ENCODE assay signal across 1 cellular context in the genomic region with DNA sequence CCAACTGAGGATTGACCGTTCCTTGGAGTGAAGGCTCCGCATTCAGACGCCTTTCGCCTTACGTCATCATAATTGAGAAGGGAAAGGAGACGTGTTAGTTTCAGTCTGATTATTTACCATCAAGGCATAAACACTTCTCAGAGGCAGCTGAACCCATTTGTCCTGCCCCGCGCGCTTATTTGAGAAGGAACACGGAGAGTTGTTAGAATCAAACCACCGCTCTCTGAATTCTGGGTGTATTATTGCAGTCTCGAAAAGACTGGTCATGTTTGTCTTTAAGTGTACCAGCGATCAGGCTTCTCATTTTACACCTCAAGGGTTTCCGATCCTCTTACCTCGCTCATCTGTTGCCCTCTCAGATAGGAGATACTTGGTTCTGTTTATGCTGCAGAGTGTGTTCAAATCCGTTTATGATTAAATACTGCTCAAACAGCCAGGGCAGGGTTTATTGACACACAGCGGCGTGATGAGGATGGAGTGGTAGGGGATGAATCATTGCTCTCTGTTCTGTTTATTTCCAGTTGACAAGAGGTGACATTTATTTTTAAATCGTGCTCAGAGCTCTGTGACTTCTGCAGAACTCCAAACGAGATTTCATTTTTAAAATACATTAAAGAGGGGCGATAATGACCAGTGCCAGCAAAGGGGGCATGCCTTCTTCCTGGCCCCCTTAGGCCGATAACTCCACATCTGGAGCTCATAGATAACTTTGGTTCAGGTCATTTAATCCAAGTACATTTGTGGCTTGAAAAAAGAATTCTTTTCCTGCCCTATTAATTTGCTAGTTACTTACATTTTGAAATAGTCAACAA.
TF ChIP-seq lines count a peak whose summit lies in the region.

No MANE protein-coding gene starts in this region.

TF ChIP-seq in K562, 482 proteins besides CTCF, POLR2A, EP300 and RAD21 (continued from another document and continues in another):
- TF ChIP-seq, protein P1, sequence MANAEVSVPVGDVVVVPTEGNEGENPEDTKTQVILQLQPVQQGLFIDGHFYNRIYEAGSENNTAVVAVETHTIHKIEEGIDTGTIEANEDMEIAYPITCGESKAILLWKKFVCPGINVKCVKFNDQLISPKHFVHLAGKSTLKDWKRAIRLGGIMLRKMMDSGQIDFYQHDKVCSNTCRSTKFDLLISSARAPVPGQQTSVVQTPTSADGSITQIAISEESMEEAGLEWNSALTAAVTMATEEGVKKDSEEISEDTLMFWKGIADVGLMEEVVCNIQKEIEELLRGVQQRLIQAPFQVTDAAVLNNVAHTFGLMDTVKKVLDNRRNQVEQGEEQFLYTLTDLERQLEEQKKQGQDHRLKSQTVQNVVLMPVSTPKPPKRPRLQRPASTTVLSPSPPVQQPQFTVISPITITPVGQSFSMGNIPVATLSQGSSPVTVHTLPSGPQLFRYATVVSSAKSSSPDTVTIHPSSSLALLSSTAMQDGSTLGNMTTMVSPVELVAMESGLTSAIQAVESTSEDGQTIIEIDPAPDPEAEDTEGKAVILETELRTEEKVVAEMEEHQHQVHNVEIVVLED (CRISPR knock-in tag; IDR thresholded peaks at IDR 0.05), result no peak
- TF ChIP-seq PCBP1 (IDR thresholded peaks at IDR 0.05; ENCODE audit: low read depth, low read length, poor library complexity, severe bottlenecking), result no peak
- TF ChIP-seq JUN (IDR thresholded peaks at IDR 0.05; ENCODE audit: borderline replicate concordance, low read depth, low read length), result peak; percentile 36; the same call in 1 of the 2 replicates
- no peak for TF ChIP-seq JUN (CRISPR knock-in tag; IDR thresholded peaks at IDR 0.05; ENCODE audit: borderline replicate concordance)
- TF ChIP-seq, protein P2, sequence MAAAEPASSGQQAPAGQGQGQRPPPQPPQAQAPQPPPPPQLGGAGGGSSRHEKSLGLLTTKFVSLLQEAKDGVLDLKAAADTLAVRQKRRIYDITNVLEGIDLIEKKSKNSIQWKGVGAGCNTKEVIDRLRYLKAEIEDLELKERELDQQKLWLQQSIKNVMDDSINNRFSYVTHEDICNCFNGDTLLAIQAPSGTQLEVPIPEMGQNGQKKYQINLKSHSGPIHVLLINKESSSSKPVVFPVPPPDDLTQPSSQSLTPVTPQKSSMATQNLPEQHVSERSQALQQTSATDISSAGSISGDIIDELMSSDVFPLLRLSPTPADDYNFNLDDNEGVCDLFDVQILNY (CRISPR knock-in tag; IDR thresholded peaks at IDR 0.05), result no peak
- no peak for TF ChIP-seq FOXJ3 (CRISPR knock-in tag; IDR thresholded peaks at IDR 0.05)
- TF ChIP-seq, protein P3, sequence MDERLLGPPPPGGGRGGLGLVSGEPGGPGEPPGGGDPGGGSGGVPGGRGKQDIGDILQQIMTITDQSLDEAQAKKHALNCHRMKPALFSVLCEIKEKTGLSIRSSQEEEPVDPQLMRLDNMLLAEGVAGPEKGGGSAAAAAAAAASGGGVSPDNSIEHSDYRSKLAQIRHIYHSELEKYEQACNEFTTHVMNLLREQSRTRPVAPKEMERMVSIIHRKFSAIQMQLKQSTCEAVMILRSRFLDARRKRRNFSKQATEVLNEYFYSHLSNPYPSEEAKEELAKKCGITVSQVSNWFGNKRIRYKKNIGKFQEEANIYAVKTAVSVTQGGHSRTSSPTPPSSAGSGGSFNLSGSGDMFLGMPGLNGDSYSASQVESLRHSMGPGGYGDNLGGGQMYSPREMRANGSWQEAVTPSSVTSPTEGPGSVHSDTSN (CRISPR knock-in tag; IDR thresholded peaks at IDR 0.05; ENCODE audit: low read depth), result no peak
- TF ChIP-seq, protein P3 (tag; conservative IDR thresholded peaks at IDR 0.05; ENCODE audit: low read depth), result no peak; the same call in 1 of the 2 replicates
- no peak for TF ChIP-seq BRD4 (IDR thresholded peaks at IDR 0.05)
- TF ChIP-seq MEIS2 (IDR thresholded peaks at IDR 0.05; ENCODE audit: partially characterized antibody), result peak; percentile 65
- no peak for TF ChIP-seq ZNF830 (CRISPR knock-in tag; IDR thresholded peaks at IDR 0.05)
- TF ChIP-seq CCNT2 (IDR thresholded peaks at IDR 0.05; ENCODE audit: borderline replicate concordance, extremely low read depth, insufficient read length, low read depth, low read length), result no peak
- TF ChIP-seq RBM14 (IDR thresholded peaks at IDR 0.05; ENCODE audit: borderline replicate concordance, insufficient read depth, low read depth, low read length), result no peak
- TF ChIP-seq, protein P4, sequence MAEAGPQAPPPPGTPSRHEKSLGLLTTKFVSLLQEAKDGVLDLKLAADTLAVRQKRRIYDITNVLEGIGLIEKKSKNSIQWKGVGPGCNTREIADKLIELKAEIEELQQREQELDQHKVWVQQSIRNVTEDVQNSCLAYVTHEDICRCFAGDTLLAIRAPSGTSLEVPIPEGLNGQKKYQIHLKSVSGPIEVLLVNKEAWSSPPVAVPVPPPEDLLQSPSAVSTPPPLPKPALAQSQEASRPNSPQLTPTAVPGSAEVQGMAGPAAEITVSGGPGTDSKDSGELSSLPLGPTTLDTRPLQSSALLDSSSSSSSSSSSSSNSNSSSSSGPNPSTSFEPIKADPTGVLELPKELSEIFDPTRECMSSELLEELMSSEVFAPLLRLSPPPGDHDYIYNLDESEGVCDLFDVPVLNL (CRISPR knock-in tag; IDR thresholded peaks at IDR 0.05; ENCODE audit: low read depth), result no peak
- no peak for TF ChIP-seq POLR2H (tag; IDR thresholded peaks at IDR 0.05; ENCODE audit: low read depth)
- TF ChIP-seq, protein P5, sequence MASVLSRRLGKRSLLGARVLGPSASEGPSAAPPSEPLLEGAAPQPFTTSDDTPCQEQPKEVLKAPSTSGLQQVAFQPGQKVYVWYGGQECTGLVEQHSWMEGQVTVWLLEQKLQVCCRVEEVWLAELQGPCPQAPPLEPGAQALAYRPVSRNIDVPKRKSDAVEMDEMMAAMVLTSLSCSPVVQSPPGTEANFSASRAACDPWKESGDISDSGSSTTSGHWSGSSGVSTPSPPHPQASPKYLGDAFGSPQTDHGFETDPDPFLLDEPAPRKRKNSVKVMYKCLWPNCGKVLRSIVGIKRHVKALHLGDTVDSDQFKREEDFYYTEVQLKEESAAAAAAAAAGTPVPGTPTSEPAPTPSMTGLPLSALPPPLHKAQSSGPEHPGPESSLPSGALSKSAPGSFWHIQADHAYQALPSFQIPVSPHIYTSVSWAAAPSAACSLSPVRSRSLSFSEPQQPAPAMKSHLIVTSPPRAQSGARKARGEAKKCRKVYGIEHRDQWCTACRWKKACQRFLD (CRISPR knock-in tag; IDR thresholded peaks at IDR 0.05), result no peak
- 0 out of 2 replicates have a peak, but pooled peaks have one; percentile 23 for TF ChIP-seq TEAD4 (IDR thresholded peaks at IDR 0.05; ENCODE audit: low read length)
- no peak for TF ChIP-seq TEAD4 (CRISPR knock-in tag; IDR thresholded peaks at IDR 0.05; ENCODE audit: borderline replicate concordance)
- TF ChIP-seq GABPB1 (CRISPR knock-in tag; IDR thresholded peaks at IDR 0.05), result no peak
- TF ChIP-seq HNRNPK (IDR thresholded peaks at IDR 0.05; ENCODE audit: low read depth, low read length, poor library complexity, severe bottlenecking), result no peak
- TF ChIP-seq, protein P6, sequence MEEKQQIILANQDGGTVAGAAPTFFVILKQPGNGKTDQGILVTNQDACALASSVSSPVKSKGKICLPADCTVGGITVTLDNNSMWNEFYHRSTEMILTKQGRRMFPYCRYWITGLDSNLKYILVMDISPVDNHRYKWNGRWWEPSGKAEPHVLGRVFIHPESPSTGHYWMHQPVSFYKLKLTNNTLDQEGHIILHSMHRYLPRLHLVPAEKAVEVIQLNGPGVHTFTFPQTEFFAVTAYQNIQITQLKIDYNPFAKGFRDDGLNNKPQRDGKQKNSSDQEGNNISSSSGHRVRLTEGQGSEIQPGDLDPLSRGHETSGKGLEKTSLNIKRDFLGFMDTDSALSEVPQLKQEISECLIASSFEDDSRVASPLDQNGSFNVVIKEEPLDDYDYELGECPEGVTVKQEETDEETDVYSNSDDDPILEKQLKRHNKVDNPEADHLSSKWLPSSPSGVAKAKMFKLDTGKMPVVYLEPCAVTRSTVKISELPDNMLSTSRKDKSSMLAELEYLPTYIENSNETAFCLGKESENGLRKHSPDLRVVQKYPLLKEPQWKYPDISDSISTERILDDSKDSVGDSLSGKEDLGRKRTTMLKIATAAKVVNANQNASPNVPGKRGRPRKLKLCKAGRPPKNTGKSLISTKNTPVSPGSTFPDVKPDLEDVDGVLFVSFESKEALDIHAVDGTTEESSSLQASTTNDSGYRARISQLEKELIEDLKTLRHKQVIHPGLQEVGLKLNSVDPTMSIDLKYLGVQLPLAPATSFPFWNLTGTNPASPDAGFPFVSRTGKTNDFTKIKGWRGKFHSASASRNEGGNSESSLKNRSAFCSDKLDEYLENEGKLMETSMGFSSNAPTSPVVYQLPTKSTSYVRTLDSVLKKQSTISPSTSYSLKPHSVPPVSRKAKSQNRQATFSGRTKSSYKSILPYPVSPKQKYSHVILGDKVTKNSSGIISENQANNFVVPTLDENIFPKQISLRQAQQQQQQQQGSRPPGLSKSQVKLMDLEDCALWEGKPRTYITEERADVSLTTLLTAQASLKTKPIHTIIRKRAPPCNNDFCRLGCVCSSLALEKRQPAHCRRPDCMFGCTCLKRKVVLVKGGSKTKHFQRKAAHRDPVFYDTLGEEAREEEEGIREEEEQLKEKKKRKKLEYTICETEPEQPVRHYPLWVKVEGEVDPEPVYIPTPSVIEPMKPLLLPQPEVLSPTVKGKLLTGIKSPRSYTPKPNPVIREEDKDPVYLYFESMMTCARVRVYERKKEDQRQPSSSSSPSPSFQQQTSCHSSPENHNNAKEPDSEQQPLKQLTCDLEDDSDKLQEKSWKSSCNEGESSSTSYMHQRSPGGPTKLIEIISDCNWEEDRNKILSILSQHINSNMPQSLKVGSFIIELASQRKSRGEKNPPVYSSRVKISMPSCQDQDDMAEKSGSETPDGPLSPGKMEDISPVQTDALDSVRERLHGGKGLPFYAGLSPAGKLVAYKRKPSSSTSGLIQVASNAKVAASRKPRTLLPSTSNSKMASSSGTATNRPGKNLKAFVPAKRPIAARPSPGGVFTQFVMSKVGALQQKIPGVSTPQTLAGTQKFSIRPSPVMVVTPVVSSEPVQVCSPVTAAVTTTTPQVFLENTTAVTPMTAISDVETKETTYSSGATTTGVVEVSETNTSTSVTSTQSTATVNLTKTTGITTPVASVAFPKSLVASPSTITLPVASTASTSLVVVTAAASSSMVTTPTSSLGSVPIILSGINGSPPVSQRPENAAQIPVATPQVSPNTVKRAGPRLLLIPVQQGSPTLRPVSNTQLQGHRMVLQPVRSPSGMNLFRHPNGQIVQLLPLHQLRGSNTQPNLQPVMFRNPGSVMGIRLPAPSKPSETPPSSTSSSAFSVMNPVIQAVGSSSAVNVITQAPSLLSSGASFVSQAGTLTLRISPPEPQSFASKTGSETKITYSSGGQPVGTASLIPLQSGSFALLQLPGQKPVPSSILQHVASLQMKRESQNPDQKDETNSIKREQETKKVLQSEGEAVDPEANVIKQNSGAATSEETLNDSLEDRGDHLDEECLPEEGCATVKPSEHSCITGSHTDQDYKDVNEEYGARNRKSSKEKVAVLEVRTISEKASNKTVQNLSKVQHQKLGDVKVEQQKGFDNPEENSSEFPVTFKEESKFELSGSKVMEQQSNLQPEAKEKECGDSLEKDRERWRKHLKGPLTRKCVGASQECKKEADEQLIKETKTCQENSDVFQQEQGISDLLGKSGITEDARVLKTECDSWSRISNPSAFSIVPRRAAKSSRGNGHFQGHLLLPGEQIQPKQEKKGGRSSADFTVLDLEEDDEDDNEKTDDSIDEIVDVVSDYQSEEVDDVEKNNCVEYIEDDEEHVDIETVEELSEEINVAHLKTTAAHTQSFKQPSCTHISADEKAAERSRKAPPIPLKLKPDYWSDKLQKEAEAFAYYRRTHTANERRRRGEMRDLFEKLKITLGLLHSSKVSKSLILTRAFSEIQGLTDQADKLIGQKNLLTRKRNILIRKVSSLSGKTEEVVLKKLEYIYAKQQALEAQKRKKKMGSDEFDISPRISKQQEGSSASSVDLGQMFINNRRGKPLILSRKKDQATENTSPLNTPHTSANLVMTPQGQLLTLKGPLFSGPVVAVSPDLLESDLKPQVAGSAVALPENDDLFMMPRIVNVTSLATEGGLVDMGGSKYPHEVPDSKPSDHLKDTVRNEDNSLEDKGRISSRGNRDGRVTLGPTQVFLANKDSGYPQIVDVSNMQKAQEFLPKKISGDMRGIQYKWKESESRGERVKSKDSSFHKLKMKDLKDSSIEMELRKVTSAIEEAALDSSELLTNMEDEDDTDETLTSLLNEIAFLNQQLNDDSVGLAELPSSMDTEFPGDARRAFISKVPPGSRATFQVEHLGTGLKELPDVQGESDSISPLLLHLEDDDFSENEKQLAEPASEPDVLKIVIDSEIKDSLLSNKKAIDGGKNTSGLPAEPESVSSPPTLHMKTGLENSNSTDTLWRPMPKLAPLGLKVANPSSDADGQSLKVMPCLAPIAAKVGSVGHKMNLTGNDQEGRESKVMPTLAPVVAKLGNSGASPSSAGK (IDR thresholded peaks at IDR 0.05), result no peak
- no peak for TF ChIP-seq KLF1 (tag; IDR thresholded peaks at IDR 0.05)
- no peak for TF ChIP-seq TAF9B (IDR thresholded peaks at IDR 0.05; ENCODE audit: partially characterized antibody)
- TF ChIP-seq, protein P7, sequence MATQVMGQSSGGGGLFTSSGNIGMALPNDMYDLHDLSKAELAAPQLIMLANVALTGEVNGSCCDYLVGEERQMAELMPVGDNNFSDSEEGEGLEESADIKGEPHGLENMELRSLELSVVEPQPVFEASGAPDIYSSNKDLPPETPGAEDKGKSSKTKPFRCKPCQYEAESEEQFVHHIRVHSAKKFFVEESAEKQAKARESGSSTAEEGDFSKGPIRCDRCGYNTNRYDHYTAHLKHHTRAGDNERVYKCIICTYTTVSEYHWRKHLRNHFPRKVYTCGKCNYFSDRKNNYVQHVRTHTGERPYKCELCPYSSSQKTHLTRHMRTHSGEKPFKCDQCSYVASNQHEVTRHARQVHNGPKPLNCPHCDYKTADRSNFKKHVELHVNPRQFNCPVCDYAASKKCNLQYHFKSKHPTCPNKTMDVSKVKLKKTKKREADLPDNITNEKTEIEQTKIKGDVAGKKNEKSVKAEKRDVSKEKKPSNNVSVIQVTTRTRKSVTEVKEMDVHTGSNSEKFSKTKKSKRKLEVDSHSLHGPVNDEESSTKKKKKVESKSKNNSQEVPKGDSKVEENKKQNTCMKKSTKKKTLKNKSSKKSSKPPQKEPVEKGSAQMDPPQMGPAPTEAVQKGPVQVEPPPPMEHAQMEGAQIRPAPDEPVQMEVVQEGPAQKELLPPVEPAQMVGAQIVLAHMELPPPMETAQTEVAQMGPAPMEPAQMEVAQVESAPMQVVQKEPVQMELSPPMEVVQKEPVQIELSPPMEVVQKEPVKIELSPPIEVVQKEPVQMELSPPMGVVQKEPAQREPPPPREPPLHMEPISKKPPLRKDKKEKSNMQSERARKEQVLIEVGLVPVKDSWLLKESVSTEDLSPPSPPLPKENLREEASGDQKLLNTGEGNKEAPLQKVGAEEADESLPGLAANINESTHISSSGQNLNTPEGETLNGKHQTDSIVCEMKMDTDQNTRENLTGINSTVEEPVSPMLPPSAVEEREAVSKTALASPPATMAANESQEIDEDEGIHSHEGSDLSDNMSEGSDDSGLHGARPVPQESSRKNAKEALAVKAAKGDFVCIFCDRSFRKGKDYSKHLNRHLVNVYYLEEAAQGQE (CRISPR knock-in tag; IDR thresholded peaks at IDR 0.05; ENCODE audit: low read depth), result no peak
- TF ChIP-seq ZNF644 (tag; IDR thresholded peaks at IDR 0.05; ENCODE audit: low read depth), result no peak
- 0 out of 4 replicates have a peak, but pooled peaks of 1 of the 2 experiments have one; percentile 16 for TF ChIP-seq FOXK2 (conservative IDR thresholded peaks at IDR 0.05 in 1 of 2, IDR thresholded peaks at IDR 0.05 in 1 of 2; ENCODE audit: low read depth in 2 of 2)
- TF ChIP-seq ARID1B (IDR thresholded peaks at IDR 0.05), result peak; percentile 63
- TF ChIP-seq ZNF589 (CRISPR knock-in tag; IDR thresholded peaks at IDR 0.05; ENCODE audit: low read depth), result no peak
- TF ChIP-seq ILF3 (IDR thresholded peaks at IDR 0.05; ENCODE audit: borderline replicate concordance), result no peak
